ENCODE assay signal across 12 cellular contexts in genomic region chr6:116102856-116103255, GRCh38. TPM values are rescaled to one million over a fixed set of nuclear protein-coding genes. Genes with fewer than 3 reads are reported as not detected.
DNase-seq lines count a peak whose midpoint lies in the region; ATAC-seq, FAIRE-seq and TF ChIP-seq lines count a peak whose summit lies in the region.
"Had no signal": no experiment of that assay in that cellular context is flagged by ENCODE, and none has a peak within 500 bp of the region (broad histone marks: within the 10 kb centered on the region; RNA-seq: fewer than 3 reads in every experiment).

No MANE protein-coding gene starts in this region.

- RAD21 ChIA-PET in GM12878 (lab: Charles Lee; ENCODE audit: unreplicated experiment), result interaction anchor here (0.9 to 4.0 kb wide), 10 partner anchors 9 to 177 kb away, joined by 3 to 61 read pairs (median 6); partner anchors contain the start of gene TSPYL1

- POLR2A ChIA-PET in GM12878 (lab: Charles Lee), result interaction anchor here (1.2 to 4.4 kb wide), 6 partner anchors 12 to 94 kb away, joined by 3 to 51 read pairs (median 22); partner anchors contain the start of gene FRK

- no peak for TF ChIP-seq POLR2A in GM12878 (IDR thresholded peaks at IDR 0.05; ENCODE audit: low read depth, low read length)

- H3K27ac Mint-ChIP-seq in T-helper 1 cell treated with Interleukin-12 subunit alpha and Interleukin-12 subunit beta and Interleukin-4 antibody, amounts not matched to agents 30 μg/mL and 1 μg/mL, for 36 hours, result peak overlapping the region; percentile 3
- no peak overlapping the region for H3K27ac Mint-ChIP-seq in nephron progenitor cell

- DNase-seq in T-helper 1 cell (no peak), GM12878 (ENCODE audit: low read depth, low spot score) (no peak), nephron progenitor cell (no peak)
- DNase-seq: retina had no signal

- no peak for FAIRE-seq in GM12878 (lab: Jason Lieb, UNC)
- FAIRE-seq: GM18507 had no signal

- no peaks in the 10 kb centered on the region for H3K9me3 Mint-ChIP-seq in T-helper 1 cell treated with Interleukin-12 subunit alpha and Interleukin-12 subunit beta and Interleukin-4 antibody, amounts not matched to agents 30 μg/mL and 1 μg/mL, for 36 hours
- H3K9me3 Mint-ChIP-seq in nephron progenitor cell, result no peaks in the 10 kb centered on the region

- H3K79me2 ChIP-seq in GM12878 (ENCODE audit: control insufficient read depth, insufficient read depth, low read length), result peaks cover 87% of the 10 kb centered on the region

- intact Hi-C loops in GM12878 (cut with micrococcal nuclease; ENCODE audit: unreplicated experiment), result loop anchor here (10.0 kb wide), 1 partner anchor 302 kb away; no protein-coding TSS in a partner anchor

- H3K9me3 ChIP-seq in GM12878 (replicated peaks; ENCODE audit: control insufficient read depth, insufficient read depth, low read length), result no peaks in the 10 kb centered on the region

- ATAC-seq in HG03378 (IDR thresholded peaks at IDR 0.05; ENCODE audit: unreplicated experiment) (peak; percentile 20), GM12878 (peak; percentile 13; the same call in 2 of the 3 replicates), HG02623 (IDR thresholded peaks at IDR 0.05; ENCODE audit: unreplicated experiment) (no peak), HG03565 (IDR thresholded peaks at IDR 0.05; ENCODE audit: unreplicated experiment) (no peak), HG02870 (IDR thresholded peaks at IDR 0.05; ENCODE audit: unreplicated experiment) (no peak)

- peaks cover 0 to 6% of the 10 kb centered on the region in 2 experiments; a peak in 1 of 4 replicates for H3K36me3 ChIP-seq in GM12878 (ENCODE audit: control insufficient read depth in 2 of 2, insufficient read depth in 2 of 2, low read length in 1 of 2)

- no peak for TF ChIP-seq RAD21 in GM12878 (IDR thresholded peaks at IDR 0.05; ENCODE audit: insufficient read depth, low read depth, low read length)

- H3K27me3 ChIP-seq in GM12878 (replicated peaks in 1 of 2; ENCODE audit: control insufficient read depth in 2 of 2, insufficient read depth in 2 of 2, low read length in 1 of 2), result no peaks in the 10 kb centered on the region

- peak overlapping the region; percentile 67 for H3K4me3 ChIP-seq in GM12878

- no TSS peak for BruUV-seq in GM12878 (replicated peaks; lab: Mats Ljungman, UMichigan)

- H3K4me1 Mint-ChIP-seq in T-helper 1 cell treated with Interleukin-12 subunit alpha and Interleukin-12 subunit beta and Interleukin-4 antibody, amounts not matched to agents 30 μg/mL and 1 μg/mL, for 36 hours (ENCODE audit: low read depth), result peaks cover 38% of the 10 kb centered on the region
- peaks cover 60% of the 10 kb centered on the region for H3K4me1 Mint-ChIP-seq in nephron progenitor cell

- no peak for TF ChIP-seq EP300 in GM12878 (IDR thresholded peaks at IDR 0.05; ENCODE audit: borderline replicate concordance in 1 of 2, control insufficient read depth in 1 of 2, low read depth in 2 of 2, low read length in 2 of 2)

- H2AFZ ChIP-seq in GM12878 (ENCODE audit: control insufficient read depth, low read depth, low read length), result no peak overlapping the region; the same call in none of the 2 replicates

- H3K9ac ChIP-seq in GM12878 (ENCODE audit: control insufficient read depth, insufficient read depth, low read length), result peak overlapping the region; percentile 92

- peak overlapping the region; percentile 30 for H3K4me3 Mint-ChIP-seq in T-helper 1 cell treated with Interleukin-12 subunit alpha and Interleukin-12 subunit beta and Interleukin-4 antibody, amounts not matched to agents 30 μg/mL and 1 μg/mL, for 36 hours
- H3K4me3 Mint-ChIP-seq in nephron progenitor cell, result peak overlapping the region; percentile 53

- SMC1A ChIA-PET in GM12878 (lab: Charles Lee; ENCODE audit: uncharacterized antibody, unreplicated experiment), result interaction anchor here (1.1 to 5.3 kb wide), 8 partner anchors 9 to 94 kb away, joined by 3 to 57 read pairs (median 13); no protein-coding TSS in a partner anchor

- H3K27me3 Mint-ChIP-seq in T-helper 1 cell treated with Interleukin-12 subunit alpha and Interleukin-12 subunit beta and Interleukin-4 antibody, amounts not matched to agents 30 μg/mL and 1 μg/mL, for 36 hours (ENCODE audit: low read depth), result no peaks in the 10 kb centered on the region
- peaks cover 5% of the 10 kb centered on the region for H3K27me3 Mint-ChIP-seq in nephron progenitor cell (ENCODE audit: low read depth, poor library complexity)

- H3K27ac ChIP-seq in GM12878 (ENCODE audit: control insufficient read depth, insufficient read depth), result peak overlapping the region; percentile 93

- CTCF ChIA-PET in GM12878 (lab: Yijun Ruan, JAX), result interaction anchor here (0.9 to 7.9 kb wide), 6 partner anchors 9 to 320 kb away, joined by 3 to 106 read pairs (median 16); no protein-coding TSS in a partner anchor

- in situ Hi-C loops in GM12878 (cut with MboI), result no loop called here

- peak overlapping the region; percentile 91 for H3K4me2 ChIP-seq in GM12878 (ENCODE audit: control insufficient read depth, insufficient read depth)

- H3K4me1 ChIP-seq in GM12878 (ENCODE audit: control insufficient read depth, insufficient read depth, low read length), result peaks cover 25% of the 10 kb centered on the region

- H4K20me1 ChIP-seq in GM12878 (ENCODE audit: control insufficient read depth, insufficient read depth), result no peaks in the 10 kb centered on the region

- WGBS in GM12878 (ENCODE audit: insufficient coverage, insufficient replicate concordance, low lambda C conversion rate, missing lambda C conversion rate), result 65% methylated on average over 4 of the region's 4 CpGs

- H3K36me3 Mint-ChIP-seq in T-helper 1 cell treated with Interleukin-12 subunit alpha and Interleukin-12 subunit beta and Interleukin-4 antibody, amounts not matched to agents 30 μg/mL and 1 μg/mL, for 36 hours (ENCODE audit: low read depth), result no peaks in the 10 kb centered on the region
- no peaks in the 10 kb centered on the region for H3K36me3 Mint-ChIP-seq in nephron progenitor cell (ENCODE audit: low read depth)

- no peak for TF ChIP-seq CTCF in GM12878 (IDR thresholded peaks at IDR 0.05 in 2 of 3, conservative IDR thresholded peaks at IDR 0.05 in 1 of 3; ENCODE audit: control insufficient read depth in 2 of 3, extremely low read depth in 1 of 3, insufficient read depth in 1 of 3, low read depth in 3 of 3, low read length in 3 of 3)
- TF ChIP-seq CTCF in nephron progenitor cell (IDR thresholded peaks at IDR 0.05), result no peak

TF ChIP-seq in GM12878, 131 proteins besides CTCF, POLR2A, EP300 and RAD21 (continues in another document):
- TF ChIP-seq JUND (IDR thresholded peaks at IDR 0.05; ENCODE audit: low read depth, low read length), result no peak

RNA-seq across cellular contexts. Expression of gene NT5DC1, which starts 2.2 kb away (rescaled TPM):
- 51.4 and 51.7 TPM in 2 replicates for total RNA-seq in GM12878 (2013; cell fraction: nucleolus; rRNA removed)
- total RNA-seq in GM12878 (2014; rRNA removed), result 36.3 and 40.8 TPM in 2 replicates
- 45.7 and 46.5 TPM in 2 replicates for total RNA-seq in GM12878 (2014; rRNA removed; fragmentation: Illumina TruSeq; extraction: Trizol)
- total RNA-seq in GM12878 (2021), result 104 and 110 TPM in 2 replicates
- 24.7 TPM for polyA plus RNA-seq in GM12878 (2011; ENCODE audit: low read depth)
- polyA plus RNA-seq in GM12878 (2011; rRNA removed), result 76.7 and 99.0 TPM in 2 replicates
- polyA plus RNA-seq in GM12878 (2011; cell fraction: cytosol; rRNA removed), result 38.0 and 42.3 TPM in 2 replicates
- 72.3 and 77.2 TPM in 2 replicates for polyA plus RNA-seq in GM12878 (2011; cell fraction: nucleus; rRNA removed)
- polyA plus RNA-seq in GM12878 (2012), result 38.1 and 72.4 TPM in 2 replicates
- 50.9 and 52.3 TPM in 2 replicates for polyA plus RNA-seq in GM12878 (2014; fragmentation: Illumina TruSeq; extraction: Trizol)
- 10 to 100 TPM; 43.5 to 67.0 TPM for polyA plus RNA-seq in GM12878 (2014; fragmentation: Nextera tagmentation; extraction: Ambion mirVana)
- 66.6 and 75.8 TPM in 2 replicates for polyA plus RNA-seq in GM12878 (2014; rRNA removed)
- polyA plus RNA-seq in GM12878 (2016; fragmentation: Nextera tagmentation; extraction: Ambion mirVana), result 100 to 1,000 TPM; 139 to 140 TPM
- polyA minus RNA-seq in GM12878 (2011; rRNA and poly(A)+ RNA removed), result 48.4 and 49.8 TPM in 2 replicates
- 40.0 and 57.6 TPM in 2 replicates for polyA minus RNA-seq in GM12878 (2011; cell fraction: cytosol; rRNA and poly(A)+ RNA removed)
- 77.3 and 115 TPM in 2 replicates for polyA minus RNA-seq in GM12878 (2011; cell fraction: nucleus; rRNA and poly(A)+ RNA removed)

RNA-seq across cellular contexts. Expression of gene COL10A1, which starts 23.1 kb away (rescaled TPM):
- not detected in 2 replicates for total RNA-seq in GM12878 (2013; cell fraction: nucleolus; rRNA removed)
- total RNA-seq in GM12878 (2014; rRNA removed) (0.06 TPM in 1 of 2 replicates, not detected in the other), GM12878 (2014; rRNA removed; fragmentation: Illumina TruSeq; extraction: Trizol) (not detected in 2 replicates), GM12878 (2021) (not detected in 2 replicates)
- polyA plus RNA-seq in GM12878 (2011; ENCODE audit: low read depth), result 0.16 TPM
- polyA plus RNA-seq in GM12878 (2011; rRNA removed) (not detected in 2 replicates), GM12878 (2014; fragmentation: Illumina TruSeq; extraction: Trizol) (not detected in 2 replicates), GM12878 (2014; fragmentation: Nextera tagmentation; extraction: Ambion mirVana) (under 1 TPM; 0.02 to 0.05 TPM), GM12878 (2014; rRNA removed) (not detected in 2 replicates), GM12878 (2016; fragmentation: Nextera tagmentation; extraction: Ambion mirVana) (under 1 TPM; 0.18 to 0.33 TPM)
- not detected in 2 replicates for polyA plus RNA-seq in GM12878 (2011; cell fraction: cytosol; rRNA removed)
- not detected in 2 replicates for polyA plus RNA-seq in GM12878 (2011; cell fraction: nucleus; rRNA removed)
- polyA plus RNA-seq in GM12878 (2012), result 0.08 and 0.24 TPM in 2 replicates
- polyA minus RNA-seq in GM12878 (2011; rRNA and poly(A)+ RNA removed), result 0.05 TPM in 1 of 2 replicates, not detected in the other
- polyA minus RNA-seq in GM12878 (2011; cell fraction: cytosol; rRNA and poly(A)+ RNA removed), result not detected in 2 replicates
- polyA minus RNA-seq in GM12878 (2011; cell fraction: nucleus; rRNA and poly(A)+ RNA removed), result not detected in 2 replicates
- total RNA-seq: A172 had no signal
- polyA plus RNA-seq: esophagus had no signal

RNA-seq across cellular contexts. Expression of gene FRK, which starts 42.2 kb away (rescaled TPM):
- total RNA-seq in GM12878 (2013; cell fraction: nucleolus; rRNA removed), result 5.7 and 5.9 TPM in 2 replicates
- 1.4 and 1.7 TPM in 2 replicates for total RNA-seq in GM12878 (2014; rRNA removed)
- total RNA-seq in GM12878 (2014; rRNA removed; fragmentation: Illumina TruSeq; extraction: Trizol), result 1.8 and 1.9 TPM in 2 replicates
- total RNA-seq in GM12878 (2021), result 1.6 and 1.7 TPM in 2 replicates
- polyA plus RNA-seq in GM12878 (2011; ENCODE audit: low read depth), result 0.26 TPM
- 2.4 and 3.6 TPM in 2 replicates for polyA plus RNA-seq in GM12878 (2011; rRNA removed)
- polyA plus RNA-seq in GM12878 (2011; cell fraction: cytosol; rRNA removed), result 0.72 and 0.75 TPM in 2 replicates
- polyA plus RNA-seq in GM12878 (2011; cell fraction: nucleus; rRNA removed), result 4.7 and 5.6 TPM in 2 replicates
- 0.31 and 0.79 TPM in 2 replicates for polyA plus RNA-seq in GM12878 (2012)
- 1.3 and 1.7 TPM in 2 replicates for polyA plus RNA-seq in GM12878 (2014; fragmentation: Illumina TruSeq; extraction: Trizol)
- polyA plus RNA-seq in GM12878 (2014; fragmentation: Nextera tagmentation; extraction: Ambion mirVana), result under 1 TPM; 0.29 to 0.32 TPM
- polyA plus RNA-seq in GM12878 (2014; rRNA removed), result 1.1 and 1.2 TPM in 2 replicates
- polyA plus RNA-seq in GM12878 (2016; fragmentation: Nextera tagmentation; extraction: Ambion mirVana), result under 1 TPM; 0.59 to 0.63 TPM
- polyA minus RNA-seq in GM12878 (2011; rRNA and poly(A)+ RNA removed), result 3.4 and 4.3 TPM in 2 replicates
- polyA minus RNA-seq in GM12878 (2011; cell fraction: cytosol; rRNA and poly(A)+ RNA removed), result 1.2 and 1.4 TPM in 2 replicates
- 5.4 and 8.6 TPM in 2 replicates for polyA minus RNA-seq in GM12878 (2011; cell fraction: nucleus; rRNA and poly(A)+ RNA removed)

Comparison
In these comparisons a context has a peak if more than half of its experiments do, and no peak if none do; other contexts are left out.
1. ATAC-seq: peak in HG03378 (single experiment) and GM12878 (single experiment); none in HG02623 (single experiment), HG03565 (single experiment) and HG02870 (single experiment).